17 cellular contexts compared by ENCODE assay signal in the genomic region with DNA sequence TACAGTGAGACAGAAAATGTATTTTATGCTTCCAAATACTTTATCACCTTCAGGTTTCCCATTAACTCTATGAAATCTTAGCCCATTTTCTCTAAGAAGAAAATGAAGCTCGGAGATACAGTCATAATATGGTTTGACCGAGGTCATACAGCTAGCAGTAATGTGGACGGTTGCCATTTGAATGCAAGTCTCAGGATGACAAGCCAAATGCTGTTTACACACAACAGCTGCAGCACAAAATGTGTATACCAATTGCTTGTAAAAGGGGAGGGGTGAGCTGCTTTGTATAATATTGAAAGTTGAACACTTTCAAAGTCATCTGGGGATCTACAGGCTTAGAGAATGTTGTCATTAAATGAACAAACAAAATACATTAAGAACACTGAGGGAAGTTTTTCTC.
A peak's percentile ranks its signal among the peaks of the same experiment; 100 is the strongest.
DNase-seq lines count a peak whose midpoint lies in the region; ATAC-seq and TF ChIP-seq lines count a peak whose summit lies in the region.
"Had no signal": no experiment of that assay in that cellular context is flagged by ENCODE, and none has a peak within 500 bp of the region (broad histone marks: within the 10 kb centered on the region; RNA-seq: fewer than 3 reads in every experiment).

No MANE protein-coding gene starts in this region.

- POLR2A ChIA-PET in activated CD4-positive, alpha-beta memory T cell treated with anti-CD3 and anti-CD28 coated beads, Interleukin-2, amount 10 ng/mL, durations not matched to agents 7 days and 5 days (lab: Charles Lee) = no interaction called here

- no peak overlapping the region for H3K27ac ChIP-seq in fibroblast of lung (ENCODE audit: insufficient read depth, low read length)
- H3K27ac ChIP-seq: psoas muscle had no signal

- no peak overlapping the region for H3K4me3 ChIP-seq in fibroblast of lung (replicated peaks in 1 of 4; ENCODE audit: control extremely low read depth in 1 of 4, insufficient read depth in 1 of 4, low read depth in 3 of 4, low read length in 4 of 4)
- H3K4me3 ChIP-seq: psoas muscle had no signal

- H3K4me3 Mint-ChIP-seq in activated CD4-positive, alpha-beta memory T cell treated with anti-CD3 and anti-CD28 coated beads, Interleukin-2, amount 10 ng/mL, durations not matched to agents 7 days and 5 days = no peak overlapping the region
- H3K4me3 Mint-ChIP-seq: activated naive CD8-positive, alpha-beta T cell treated with anti-CD3 and anti-CD28 coated beads, Interleukin-2, amount 10 ng/mL, durations not matched to agents 7 days and 5 days had no signal

- no peak overlapping the region for H3K27ac Mint-ChIP-seq in activated CD4-positive, alpha-beta memory T cell treated with anti-CD3 and anti-CD28 coated beads, Interleukin-2, amount 10 ng/mL, durations not matched to agents 7 days and 5 days
- H3K27ac Mint-ChIP-seq: activated naive CD8-positive, alpha-beta T cell treated with anti-CD3 and anti-CD28 coated beads, Interleukin-2, amount 10 ng/mL, durations not matched to agents 7 days and 5 days had no signal

- no peaks in the 10 kb centered on the region for H3K27me3 ChIP-seq in fibroblast of lung (ENCODE audit: control insufficient read depth, insufficient read depth, low read length)

- DNase-seq in M059J (ENCODE audit: low read depth) (peak; percentile 15), fibroblast of lung (ENCODE audit: low read depth in 2 of 2) (peak; percentile 26 to 54), mucosa of gallbladder (ENCODE audit: low spot score) (no peak), T1000 (lab: John Stamatoyannopoulos, UW) (no peak), T-helper 1 cell (no peak)
- DNase-seq in activated CD4-positive, alpha-beta memory T cell treated with anti-CD3 and anti-CD28 coated beads, Interleukin-2, amount 10 ng/mL, durations not matched to agents 7 days and 5 days = no peak
- DNase-seq: activated naive CD8-positive, alpha-beta T cell treated with anti-CD3 and anti-CD28 coated beads, Interleukin-2, amount 10 ng/mL, durations not matched to agents 7 days and 5 days; activated T-cell treated with anti-CD3 and anti-CD28 coated beads, Interleukin-2, amount 50 U/mL, for 48 hours; caudate nucleus; effector memory CD4-positive, alpha-beta T cell; KG1; NCI-H1436 treated with DMSO at 0.1 percent for 48 hours; OCI-M1; psoas muscle had no signal

- no peaks in the 10 kb centered on the region for H3K9me3 Mint-ChIP-seq in activated CD4-positive, alpha-beta memory T cell treated with anti-CD3 and anti-CD28 coated beads, Interleukin-2, amount 10 ng/mL, durations not matched to agents 7 days and 5 days
- H3K9me3 Mint-ChIP-seq: activated naive CD8-positive, alpha-beta T cell treated with anti-CD3 and anti-CD28 coated beads, Interleukin-2, amount 10 ng/mL, durations not matched to agents 7 days and 5 days had no signal

- H3K79me2 ChIP-seq in fibroblast of lung (ENCODE audit: control insufficient read depth, insufficient read depth, low read length) = no peaks in the 10 kb centered on the region

- H3K36me3 Mint-ChIP-seq in activated CD4-positive, alpha-beta memory T cell treated with anti-CD3 and anti-CD28 coated beads, Interleukin-2, amount 10 ng/mL, durations not matched to agents 7 days and 5 days (ENCODE audit: low read depth) = no peaks in the 10 kb centered on the region
- H3K36me3 Mint-ChIP-seq: activated naive CD8-positive, alpha-beta T cell treated with anti-CD3 and anti-CD28 coated beads, Interleukin-2, amount 10 ng/mL, durations not matched to agents 7 days and 5 days had no signal

- H3K4me1 Mint-ChIP-seq in activated CD4-positive, alpha-beta memory T cell treated with anti-CD3 and anti-CD28 coated beads, Interleukin-2, amount 10 ng/mL, durations not matched to agents 7 days and 5 days = no peaks in the 10 kb centered on the region
- H3K4me1 Mint-ChIP-seq: activated naive CD8-positive, alpha-beta T cell treated with anti-CD3 and anti-CD28 coated beads, Interleukin-2, amount 10 ng/mL, durations not matched to agents 7 days and 5 days had no signal

- peak; percentile 80 for ATAC-seq in GM18868 (IDR thresholded peaks at IDR 0.05; ENCODE audit: unreplicated experiment)
- ATAC-seq in HG02642 (IDR thresholded peaks at IDR 0.05; ENCODE audit: poor library complexity, unreplicated experiment) = peak; percentile 68
- ATAC-seq: psoas muscle, SK-N-SH treated with all-trans-retinoic acid at 6 μM for 48 hours had no signal

- no peaks in the 10 kb centered on the region for H3K4me1 ChIP-seq in fibroblast of lung (ENCODE audit: control insufficient read depth, extremely low read depth, insufficient read depth, low read length)
- H3K4me1 ChIP-seq: psoas muscle had no signal

- no peaks in the 10 kb centered on the region for H4K20me1 ChIP-seq in fibroblast of lung (ENCODE audit: control insufficient read depth, extremely low read depth, insufficient read depth, low read length)

- no peak overlapping the region for H3K4me2 ChIP-seq in fibroblast of lung (ENCODE audit: extremely low read depth, insufficient read depth, low read length)

- H3K9ac ChIP-seq in fibroblast of lung (ENCODE audit: insufficient read depth, low read length) = no peak overlapping the region

- CTCF ChIA-PET in activated CD4-positive, alpha-beta memory T cell treated with anti-CD3 and anti-CD28 coated beads, Interleukin-2, amount 10 ng/mL, durations not matched to agents 7 days and 5 days (lab: Charles Lee) = no interaction called here

- H2AFZ ChIP-seq in fibroblast of lung (ENCODE audit: low read length) = no peak overlapping the region

- no peak for TF ChIP-seq CTCF in fibroblast of lung (conservative IDR thresholded peaks at IDR 0.05 in 1 of 2, IDR thresholded peaks at IDR 0.05 in 1 of 2; ENCODE audit: low read depth in 1 of 2, low read length in 2 of 2)

- H3K36me3 ChIP-seq in fibroblast of lung (ENCODE audit: control insufficient read depth, insufficient read depth, low read length) = no peaks in the 10 kb centered on the region

- no peaks in the 10 kb centered on the region for H3K27me3 Mint-ChIP-seq in activated CD4-positive, alpha-beta memory T cell treated with anti-CD3 and anti-CD28 coated beads, Interleukin-2, amount 10 ng/mL, durations not matched to agents 7 days and 5 days
- H3K27me3 Mint-ChIP-seq: activated naive CD8-positive, alpha-beta T cell treated with anti-CD3 and anti-CD28 coated beads, Interleukin-2, amount 10 ng/mL, durations not matched to agents 7 days and 5 days had no signal

- no peaks in the 10 kb centered on the region for H3K9me3 ChIP-seq in fibroblast of lung (ENCODE audit: control insufficient read depth, insufficient read depth, low read depth, low read length)
- H3K9me3 ChIP-seq: psoas muscle had no signal

Comparison
In these comparisons a context has a peak if more than half of its experiments do, and no peak if none do; other contexts are left out.
1. DNase-seq: peak in M059J (single experiment) and fibroblast of lung (2 of 2); none in mucosa of gallbladder (single experiment), activated CD4-positive, alpha-beta memory T cell treated with anti-CD3 and anti-CD28 coated beads, Interleukin-2, amount 10 ng/mL, durations not matched to agents 7 days and 5 days (single experiment), T1000 (single experiment) and T-helper 1 cell (0 of 5).